19 cellular contexts compared by ENCODE assay signal in genomic region chr3:114307841-114308228, GRCh38. TPM values are rescaled to one million over a fixed set of nuclear protein-coding genes. Genes with fewer than 3 reads are reported as not detected.
DNase-seq lines count a peak whose midpoint lies in the region; ATAC-seq and TF ChIP-seq lines count a peak whose summit lies in the region.
"Had no signal": no experiment of that assay in that cellular context is flagged by ENCODE, and none has a peak within 500 bp of the region (broad histone marks: within the 10 kb centered on the region; RNA-seq: fewer than 3 reads in every experiment).

No MANE protein-coding gene starts in this region.

- peak; percentile 27 for ATAC-seq in stimulated activated memory B cell treated with anti-CD40 and anti-IgM and Interleukin-4, amounts not matched to agents 10 μg/mL and 1 μg/mL and 100 μg/mL, for 72 hours
- ATAC-seq in HG03045 (IDR thresholded peaks at IDR 0.05; ENCODE audit: unreplicated experiment) (no peak), HG03439 (IDR thresholded peaks at IDR 0.05; ENCODE audit: unreplicated experiment) (no peak), GM19463 (IDR thresholded peaks at IDR 0.05; ENCODE audit: unreplicated experiment) (no peak)

- H3K4me3 Mint-ChIP-seq in activated naive CD4-positive, alpha-beta T cell treated with anti-CD3 and anti-CD28 coated beads, Interleukin-2, amount 10 ng/mL, durations not matched to agents 7 days and 5 days: no peak overlapping the region
- peak overlapping the region; percentile 61 for H3K4me3 Mint-ChIP-seq in activated naive CD8-positive, alpha-beta T cell treated with anti-CD3 and anti-CD28 coated beads for 36 hours
- peak overlapping the region; percentile 72 for H3K4me3 Mint-ChIP-seq in stimulated activated memory B cell treated with anti-CD40 and anti-IgM and Interleukin-4, amounts not matched to agents 10 μg/mL and 1 μg/mL and 100 μg/mL, for 72 hours

- peaks cover 2% of the 10 kb centered on the region for H3K36me3 Mint-ChIP-seq in activated naive CD4-positive, alpha-beta T cell treated with anti-CD3 and anti-CD28 coated beads, Interleukin-2, amount 10 ng/mL, durations not matched to agents 7 days and 5 days
- H3K36me3 Mint-ChIP-seq in activated naive CD8-positive, alpha-beta T cell treated with anti-CD3 and anti-CD28 coated beads for 36 hours: peaks cover 26% of the 10 kb centered on the region
- H3K36me3 Mint-ChIP-seq in stimulated activated memory B cell treated with anti-CD40 and anti-IgM and Interleukin-4, amounts not matched to agents 10 μg/mL and 1 μg/mL and 100 μg/mL, for 72 hours: peaks cover 30% of the 10 kb centered on the region

- peak overlapping the region; percentile 6; the same call in 1 of the 2 replicates for H3K4me2 ChIP-seq in OCI-LY1 (ENCODE audit: low read length)

- no peaks in the 10 kb centered on the region for H3K27me3 Mint-ChIP-seq in activated naive CD4-positive, alpha-beta T cell treated with anti-CD3 and anti-CD28 coated beads, Interleukin-2, amount 10 ng/mL, durations not matched to agents 7 days and 5 days
- H3K27me3 Mint-ChIP-seq in activated naive CD8-positive, alpha-beta T cell treated with anti-CD3 and anti-CD28 coated beads for 36 hours: no peaks in the 10 kb centered on the region
- no peaks in the 10 kb centered on the region for H3K27me3 Mint-ChIP-seq in stimulated activated memory B cell treated with anti-CD40 and anti-IgM and Interleukin-4, amounts not matched to agents 10 μg/mL and 1 μg/mL and 100 μg/mL, for 72 hours

- no peaks in the 10 kb centered on the region for H3K36me3 ChIP-seq in OCI-LY1 (ENCODE audit: insufficient read depth, low read length)

- H3K4me1 ChIP-seq in OCI-LY1 (ENCODE audit: insufficient read depth, low read length, severe bottlenecking): peaks cover 23% of the 10 kb centered on the region
- H3K4me1 ChIP-seq: parathyroid adenoma had no signal

- H3K9me3 ChIP-seq in OCI-LY1 (ENCODE audit: low read length): no peaks in the 10 kb centered on the region

- no peaks in the 10 kb centered on the region for H3F3A ChIP-seq in OCI-LY1 (ENCODE audit: insufficient read depth, low read length)

- peak overlapping the region; percentile 86 for H3K27ac Mint-ChIP-seq in activated naive CD4-positive, alpha-beta T cell treated with anti-CD3 and anti-CD28 coated beads, Interleukin-2, amount 10 ng/mL, durations not matched to agents 7 days and 5 days
- H3K27ac Mint-ChIP-seq in activated naive CD8-positive, alpha-beta T cell treated with anti-CD3 and anti-CD28 coated beads for 36 hours: peak overlapping the region; percentile 90
- peak overlapping the region; percentile 98 for H3K27ac Mint-ChIP-seq in stimulated activated memory B cell treated with anti-CD40 and anti-IgM and Interleukin-4, amounts not matched to agents 10 μg/mL and 1 μg/mL and 100 μg/mL, for 72 hours

- no peak overlapping the region for H3K27ac ChIP-seq in OCI-LY1 (ENCODE audit: low read depth, low read length, poor library complexity, severe bottlenecking)
- H3K27ac ChIP-seq: GM23248, parathyroid adenoma had no signal

- H3K27me3 ChIP-seq in OCI-LY1 (ENCODE audit: insufficient read depth, low read length): no peaks in the 10 kb centered on the region

- CTCF ChIA-PET in activated naive CD4-positive, alpha-beta T cell treated with anti-CD3 and anti-CD28 coated beads, Interleukin-2, amount 10 ng/mL, durations not matched to agents 7 days and 5 days (lab: Charles Lee): interaction anchor here (0.9 to 2.0 kb wide), 3 partner anchors 16 to 463 kb away, joined by 3 to 12 read pairs (median 3); no protein-coding TSS in a partner anchor

- H4K20me1 ChIP-seq in OCI-LY1 (ENCODE audit: insufficient read depth, low read length): no peaks in the 10 kb centered on the region

- H3K4me1 Mint-ChIP-seq in activated naive CD4-positive, alpha-beta T cell treated with anti-CD3 and anti-CD28 coated beads, Interleukin-2, amount 10 ng/mL, durations not matched to agents 7 days and 5 days: peaks cover 23% of the 10 kb centered on the region
- peaks cover 27% of the 10 kb centered on the region for H3K4me1 Mint-ChIP-seq in activated naive CD8-positive, alpha-beta T cell treated with anti-CD3 and anti-CD28 coated beads for 36 hours
- peaks cover 56% of the 10 kb centered on the region for H3K4me1 Mint-ChIP-seq in stimulated activated memory B cell treated with anti-CD40 and anti-IgM and Interleukin-4, amounts not matched to agents 10 μg/mL and 1 μg/mL and 100 μg/mL, for 72 hours

- H3K79me2 ChIP-seq in OCI-LY1 (ENCODE audit: insufficient read depth, low read length): no peaks in the 10 kb centered on the region
- H3K79me2 ChIP-seq: parathyroid adenoma had no signal

- no peak overlapping the region for H3K9ac ChIP-seq in OCI-LY1 (ENCODE audit: low read length)
- H3K9ac ChIP-seq: GM23248, parathyroid adenoma had no signal

- H3K4me3 ChIP-seq in OCI-LY1 (ENCODE audit: low read depth, low read length, poor library complexity, severe bottlenecking): no peak overlapping the region
- H3K4me3 ChIP-seq: GM23248 had no signal

- H3K9me3 Mint-ChIP-seq in activated naive CD4-positive, alpha-beta T cell treated with anti-CD3 and anti-CD28 coated beads, Interleukin-2, amount 10 ng/mL, durations not matched to agents 7 days and 5 days: no peaks in the 10 kb centered on the region
- peaks cover 4% of the 10 kb centered on the region for H3K9me3 Mint-ChIP-seq in activated naive CD8-positive, alpha-beta T cell treated with anti-CD3 and anti-CD28 coated beads for 36 hours
- no peaks in the 10 kb centered on the region for H3K9me3 Mint-ChIP-seq in stimulated activated memory B cell treated with anti-CD40 and anti-IgM and Interleukin-4, amounts not matched to agents 10 μg/mL and 1 μg/mL and 100 μg/mL, for 72 hours

- H2AFZ ChIP-seq in OCI-LY1 (ENCODE audit: low read length): no peak overlapping the region
- H2AFZ ChIP-seq: GM23248, parathyroid adenoma had no signal

- DNase-seq in activated naive CD4-positive, alpha-beta T cell treated with anti-CD3 and anti-CD28 coated beads, Interleukin-2, amount 10 ng/mL, durations not matched to agents 7 days and 5 days: no peak
- DNase-seq in activated naive CD4-positive, alpha-beta T cell treated with Interleukin-2 at 50 U/mL for 16 hours: no peak
- DNase-seq in activated naive CD8-positive, alpha-beta T cell treated with anti-CD3 and anti-CD28 coated beads for 36 hours: no peak
- DNase-seq: activated CD8-positive, alpha-beta memory T cell treated with anti-CD3 and anti-CD28 coated beads, Interleukin-2, amount 50 U/mL, for 48 hours; COR-L47; effector CD4-positive, alpha-beta T cell; EL; GM23248; KBM-7; NCI-H1048; NCI-H774; stimulated activated CD4-positive, alpha-beta T cell treated with anti-CD3 and anti-CD28 coated beads, Interleukin-2, amount 100 ng/mL, for 48 hours had no signal

- no peak for TF ChIP-seq CTCF in OCI-LY1 (IDR thresholded peaks at IDR 0.05; ENCODE audit: low read length)

- H3K9me2 ChIP-seq in OCI-LY1 (ENCODE audit: low read depth, low read length): no peaks in the 10 kb centered on the region

RNA-seq across cellular contexts. Expression of gene TIGIT, which starts 14.0 kb away (rescaled TPM):
- total RNA-seq in activated naive CD8-positive, alpha-beta T cell treated with anti-CD3 and anti-CD28 coated beads for 36 hours: 10 to 100 TPM; 12.9 to 16.4 TPM
- total RNA-seq: GM23248, RPMI7951 had no signal
